In the genomic region with DNA sequence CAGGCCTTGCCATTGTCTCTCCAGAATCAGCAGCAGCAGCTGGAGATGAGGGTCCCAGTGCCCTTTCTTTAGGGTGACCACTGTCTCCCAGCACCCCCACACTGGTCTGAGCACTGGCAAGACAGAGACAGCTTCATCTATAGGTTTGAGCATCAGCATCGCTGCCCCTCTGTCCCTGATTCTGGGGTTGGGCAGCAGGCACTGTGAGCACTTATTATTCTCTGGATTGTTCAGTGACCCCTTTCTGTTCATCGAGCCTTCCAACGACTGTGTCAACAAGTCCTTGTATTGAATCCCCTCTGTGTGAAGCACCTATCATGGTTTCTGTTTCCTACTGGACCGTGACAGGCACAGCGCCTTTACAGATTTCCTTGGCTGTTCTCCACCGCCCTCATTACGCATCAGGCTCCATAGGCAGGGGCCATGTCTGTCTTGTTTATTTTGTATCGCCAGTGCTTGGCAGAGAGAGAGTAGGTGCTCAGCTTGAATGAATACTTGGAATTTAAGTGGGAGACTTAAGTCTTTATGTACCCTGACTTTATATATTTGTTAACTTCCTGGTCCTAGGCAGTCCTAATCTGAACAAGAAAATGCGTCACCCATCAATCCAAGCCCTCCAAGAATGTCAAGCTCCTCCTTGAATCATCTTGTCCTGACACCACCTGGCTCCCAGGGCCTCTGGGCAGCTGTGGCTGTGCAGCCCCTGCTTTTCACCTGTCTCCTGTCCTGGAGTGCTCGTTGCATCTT, we compare ENCODE assay signal across 12 cellular contexts. TPM values are rescaled to one million over a fixed set of nuclear protein-coding genes. Genes with fewer than 3 reads are reported as not detected.
A peak's percentile ranks its signal among the peaks of the same experiment; 100 is the strongest.
DNase-seq lines count a peak whose midpoint lies in the region; ATAC-seq and TF ChIP-seq lines count a peak whose summit lies in the region.
"Had no signal": no experiment of that assay in that cellular context is flagged by ENCODE, and none has a peak within 500 bp of the region (broad histone marks: within the 10 kb centered on the region; RNA-seq: fewer than 3 reads in every experiment).

No MANE protein-coding gene starts in this region.

- H3K9me3 Mint-ChIP-seq in MCF 10A (ENCODE audit: unreplicated experiment) (no peaks in the 10 kb centered on the region), nephron (peaks cover 22% of the 10 kb centered on the region)
- H3K9me3 Mint-ChIP-seq in activated T-cell treated with anti-CD3 and anti-CD28 coated beads, Interleukin-2, amount 50 U/mL, for 72 hours, result no peaks in the 10 kb centered on the region

- H3K4me3 Mint-ChIP-seq in MCF 10A (ENCODE audit: unreplicated experiment), result no peak overlapping the region
- H3K4me3 Mint-ChIP-seq in nephron, result no peak overlapping the region
- no peak overlapping the region for H3K4me3 Mint-ChIP-seq in activated T-cell treated with anti-CD3 and anti-CD28 coated beads, Interleukin-2, amount 50 U/mL, for 72 hours

- intact Hi-C loops in MCF 10A (cut with micrococcal nuclease), result no loop called here

- no TSS peak for BruUV-seq in MCF 10A (replicated peaks; lab: Mats Ljungman, UMichigan)

- CTCF ChIA-PET in MCF 10A (lab: Yijun Ruan, JAX), result no interaction called here

- peak; percentile 100 for DNase-seq in DMS79 treated with DMSO at 0.1 percent for 48 hours (lab: John Stamatoyannopoulos, UW)
- peak; percentile 77 for DNase-seq in NCI-H2196 (lab: John Stamatoyannopoulos, UW; ENCODE audit: unreplicated experiment)
- no peak for DNase-seq in MCF 10A (ENCODE audit: unreplicated experiment)
- DNase-seq in HUDEP-2 (lab: John Stamatoyannopoulos, UW; ENCODE audit: unreplicated experiment in 76 of 76), result no peak
- DNase-seq in dedifferentiated amniotic fluid mesenchymal stem cell (ENCODE audit: extremely low spot score), result no peak
- no peak for DNase-seq in activated T-cell treated with anti-CD3 and anti-CD28 coated beads, Interleukin-2, amount 50 U/mL, for 72 hours
- DNase-seq: activated T-cell treated with anti-CD3 and anti-CD28 coated beads for 4 hours; central memory CD4-positive, alpha-beta T cell; KG1 had no signal

- H3K27ac Mint-ChIP-seq in MCF 10A (ENCODE audit: low read depth, unreplicated experiment) (peak overlapping the region; percentile 83), nephron (peak overlapping the region; percentile 12 to 89 (median 12))
- no peak overlapping the region for H3K27ac Mint-ChIP-seq in activated T-cell treated with anti-CD3 and anti-CD28 coated beads, Interleukin-2, amount 50 U/mL, for 72 hours

- TF ChIP-seq CTCF in MCF 10A (IDR thresholded peaks at IDR 0.05; ENCODE audit: unreplicated experiment) (no peak), nephron (IDR thresholded peaks at IDR 0.05; ENCODE audit: unreplicated experiment in 3 of 3) (no peak)

- H3K4me1 Mint-ChIP-seq in MCF 10A (ENCODE audit: insufficient read depth, unreplicated experiment) (peaks cover 52% of the 10 kb centered on the region), nephron (peaks cover 28% of the 10 kb centered on the region)
- H3K4me1 Mint-ChIP-seq in activated T-cell treated with anti-CD3 and anti-CD28 coated beads, Interleukin-2, amount 50 U/mL, for 72 hours (ENCODE audit: low read depth), result peaks cover 25% of the 10 kb centered on the region

- H3K27me3 Mint-ChIP-seq in MCF 10A (ENCODE audit: insufficient read depth, unreplicated experiment) (no peaks in the 10 kb centered on the region), nephron (ENCODE audit: low read depth) (peaks cover 25% of the 10 kb centered on the region)
- peaks cover 39% of the 10 kb centered on the region for H3K27me3 Mint-ChIP-seq in activated T-cell treated with anti-CD3 and anti-CD28 coated beads, Interleukin-2, amount 50 U/mL, for 72 hours (ENCODE audit: low read depth)

- POLR2A ChIA-PET in MCF 10A (lab: Yijun Ruan, JAX), result no interaction called here

- no peaks in the 10 kb centered on the region for H3K36me3 Mint-ChIP-seq in MCF 10A (ENCODE audit: insufficient read depth, unreplicated experiment)
- peaks cover 3% of the 10 kb centered on the region for H3K36me3 Mint-ChIP-seq in nephron (ENCODE audit: low read depth)
- peaks cover 0 to 4% of the 10 kb centered on the region in 2 donors for H3K36me3 Mint-ChIP-seq in activated T-cell treated with anti-CD3 and anti-CD28 coated beads, Interleukin-2, amount 50 U/mL, for 72 hours (ENCODE audit: insufficient read depth in 2 of 2)

- ATAC-seq in activated T-cell treated with anti-CD3 and anti-CD28 coated beads, Interleukin-2, amount 50 U/mL, for 72 hours (replicated peaks in 1 of 2), result no peak
- ATAC-seq in HG03378 (IDR thresholded peaks at IDR 0.05; ENCODE audit: unreplicated experiment), result no peak
- ATAC-seq: gastroesophageal sphincter had no signal

RNA-seq across cellular contexts. Expression of a gene that starts 11.4 kb away (rescaled TPM):
- total RNA-seq in MCF 10A (2022), result 0.83 and 1.8 TPM in 2 replicates
- under 1 TPM in 1 of 2 donors, not detected in 1; 0.17 TPM for total RNA-seq in activated T-cell treated with anti-CD3 and anti-CD28 coated beads, Interleukin-2, amount 50 U/mL, for 72 hours

Comparison
In these comparisons a context has a peak if more than half of its experiments do, and no peak if none do; other contexts are left out.
1. DNase-seq: peak in DMS79 treated with DMSO at 0.1 percent for 48 hours (single experiment) and NCI-H2196 (single experiment); none in MCF 10A (single experiment), HUDEP-2 (0 of 76), dedifferentiated amniotic fluid mesenchymal stem cell (single experiment) and activated T-cell treated with anti-CD3 and anti-CD28 coated beads, Interleukin-2, amount 50 U/mL, for 72 hours (0 of 2).